ENCODE assay signal across 8 cellular contexts in the genomic region with DNA sequence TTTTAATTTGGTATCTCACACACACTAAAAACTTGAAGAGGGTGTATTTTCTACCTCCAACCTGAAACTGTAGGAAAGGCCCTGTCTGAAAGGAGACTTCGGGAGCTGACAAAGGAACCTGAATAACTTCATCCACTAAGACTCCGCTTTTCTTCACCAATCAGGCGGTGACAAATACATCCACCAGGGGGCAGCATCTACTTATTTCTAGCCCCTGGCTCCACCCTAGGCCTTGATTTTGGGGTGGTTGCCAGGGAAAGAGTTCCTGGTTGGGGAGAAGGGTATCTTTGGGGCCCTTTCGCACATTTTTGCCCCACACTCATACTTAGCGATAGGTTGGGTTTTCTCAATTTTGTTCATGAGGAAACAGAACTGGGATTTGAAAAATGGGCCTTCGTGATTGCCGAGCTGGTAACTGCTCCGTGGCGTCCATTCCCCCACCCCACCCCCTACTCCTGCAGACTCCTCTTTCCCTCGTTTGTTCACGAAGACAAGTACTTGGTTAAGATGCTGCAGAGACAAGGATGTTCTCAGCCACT. TPM values are rescaled to one million over a fixed set of nuclear protein-coding genes. Genes with fewer than 3 reads are reported as not detected.
DNase-seq lines count a peak whose midpoint lies in the region; ATAC-seq, FAIRE-seq and TF ChIP-seq lines count a peak whose summit lies in the region.

No MANE protein-coding gene starts in this region.

- H2AFZ ChIP-seq in SU-DHL-6 (ENCODE audit: low read depth, low read length, severe bottlenecking), result peak overlapping the region; percentile 55
- peak overlapping the region; percentile 73 for H2AFZ ChIP-seq in trophoblast cell (ENCODE audit: insufficient read depth, low read length, poor library complexity)

- H3K4me3 Mint-ChIP-seq in activated naive CD8-positive, alpha-beta T cell treated with anti-CD3 and anti-CD28 coated beads, Interleukin-2, amount 10 ng/mL, durations not matched to agents 7 days and 5 days, result no peak overlapping the region

- POLR2A ChIA-PET in activated naive CD8-positive, alpha-beta T cell treated with anti-CD3 and anti-CD28 coated beads, Interleukin-2, amount 10 ng/mL, durations not matched to agents 7 days and 5 days (lab: Charles Lee), result interaction anchor here (1.3 to 10.6 kb wide), 4 partner anchors 26 to 90 kb away, joined by 3 to 168 read pairs (median 36); a partner anchor contains a TSS

- peak overlapping the region; percentile 18 for H3K27ac Mint-ChIP-seq in activated naive CD8-positive, alpha-beta T cell treated with anti-CD3 and anti-CD28 coated beads, Interleukin-2, amount 10 ng/mL, durations not matched to agents 7 days and 5 days

- H3K79me2 ChIP-seq in SU-DHL-6 (ENCODE audit: insufficient read depth, low read length), result no peaks in the 10 kb centered on the region
- peaks cover 3% of the 10 kb centered on the region for H3K79me2 ChIP-seq in trophoblast cell (ENCODE audit: control insufficient read depth, insufficient read depth, low read length, poor library complexity)

- peaks cover 19% of the 10 kb centered on the region for H3K4me1 Mint-ChIP-seq in activated naive CD8-positive, alpha-beta T cell treated with anti-CD3 and anti-CD28 coated beads, Interleukin-2, amount 10 ng/mL, durations not matched to agents 7 days and 5 days

- H3K27ac ChIP-seq in SU-DHL-6 (ENCODE audit: low read depth, low read length) (no peak overlapping the region), trophoblast cell (ENCODE audit: low read depth, low read length) (no peak overlapping the region), tibial artery (peak overlapping the region; percentile 36 to 59)

- H3K4me3 ChIP-seq in SU-DHL-6 (ENCODE audit: insufficient read depth, low read length, poor library complexity, severe bottlenecking) (no peak overlapping the region), trophoblast cell (ENCODE audit: low read depth, low read length) (no peak overlapping the region), tibial artery (peak overlapping the region in 1 of 2 donors; percentile 17)

- peak; percentile 80 for FAIRE-seq in G401.6 (lab: Jason Lieb, UNC)

- H3K14ac ChIP-seq in trophoblast cell (ENCODE audit: low read length), result peak overlapping the region; percentile 57

- no peaks in the 10 kb centered on the region for H3K9me2 ChIP-seq in SU-DHL-6 (replicated peaks; ENCODE audit: insufficient read depth, low read length)

- H3K36me3 Mint-ChIP-seq in activated naive CD8-positive, alpha-beta T cell treated with anti-CD3 and anti-CD28 coated beads, Interleukin-2, amount 10 ng/mL, durations not matched to agents 7 days and 5 days, result no peaks in the 10 kb centered on the region

- no peaks in the 10 kb centered on the region for H3K9me3 Mint-ChIP-seq in activated naive CD8-positive, alpha-beta T cell treated with anti-CD3 and anti-CD28 coated beads, Interleukin-2, amount 10 ng/mL, durations not matched to agents 7 days and 5 days

- peak overlapping the region; percentile 96 for H4K8ac ChIP-seq in trophoblast cell (ENCODE audit: low read depth, low read length)

- no peak overlapping the region for H3K18ac ChIP-seq in trophoblast cell (ENCODE audit: low read length)

- H3K4me1 ChIP-seq in trophoblast cell (ENCODE audit: control insufficient read depth in 1 of 2, insufficient read depth in 2 of 2, low read length in 2 of 2), result no peaks in the 10 kb centered on the region
- H3K4me1 ChIP-seq in tibial artery, result peaks cover 0 to 22% (median 13%) of the 10 kb centered on the region in 4 donors

- H4K20me1 ChIP-seq in SU-DHL-6 (ENCODE audit: low read depth, low read length), result no peaks in the 10 kb centered on the region

- H4K91ac ChIP-seq in trophoblast cell (ENCODE audit: low read depth, low read length), result peak overlapping the region; percentile 59

- no peak overlapping the region for H3K4ac ChIP-seq in trophoblast cell (ENCODE audit: low read depth, low read length)

- H3K9ac ChIP-seq in SU-DHL-6 (ENCODE audit: low read length), result no peak overlapping the region
- H3K9ac ChIP-seq in trophoblast cell (ENCODE audit: low read length), result no peak overlapping the region

- H3K9me3 ChIP-seq in SU-DHL-6 (ENCODE audit: insufficient read depth, low read length), result no peaks in the 10 kb centered on the region
- no peaks in the 10 kb centered on the region for H3K9me3 ChIP-seq in trophoblast cell (ENCODE audit: insufficient read depth, low read depth, low read length)
- H3K9me3 ChIP-seq in tibial artery, result no peaks in the 10 kb centered on the region

- H3K23ac ChIP-seq in trophoblast cell (ENCODE audit: low read length), result no peak overlapping the region

- peak overlapping the region; percentile 95 for H4K12ac ChIP-seq in trophoblast cell (ENCODE audit: low read depth, low read length)

- H2BK12ac ChIP-seq in trophoblast cell (ENCODE audit: low read length), result peak overlapping the region; percentile 65

- H2AK5ac ChIP-seq in trophoblast cell (ENCODE audit: low read length), result no peak overlapping the region

- H3K36me3 ChIP-seq in SU-DHL-6 (ENCODE audit: low read length), result no peaks in the 10 kb centered on the region
- no peaks in the 10 kb centered on the region for H3K36me3 ChIP-seq in trophoblast cell (ENCODE audit: control insufficient read depth in 1 of 2, insufficient read depth in 2 of 2, low read length in 2 of 2)
- no peaks in the 10 kb centered on the region for H3K36me3 ChIP-seq in tibial artery

- intact Hi-C loops in head of caudate nucleus (cut with DNase I) (loop anchor here (1.0 kb wide), 1 partner anchor 89 kb away; a partner anchor contains a TSS), tibial artery (cut with DNase I; ENCODE audit: low total_unique reads) (loop anchor here (1.0 kb wide), 1 partner anchor 89 kb away; a partner anchor contains a TSS)

- ATAC-seq in activated naive CD8-positive, alpha-beta T cell treated with anti-CD3 and anti-CD28 coated beads, Interleukin-2, amount 10 ng/mL, durations not matched to agents 7 days and 5 days (ENCODE audit: low read depth), result peak; percentile 49
- no peak for ATAC-seq in GM19397 (IDR thresholded peaks at IDR 0.05; ENCODE audit: unreplicated experiment)

- DNase-seq in NCI-H1105 (lab: John Stamatoyannopoulos, UW) (peak; percentile 73), head of caudate nucleus (peak; percentile 72 to 99 (median 95)), trophoblast cell (peak; percentile 74 to 95), tibial artery (peak; percentile 93 to 94)
- DNase-seq in activated naive CD8-positive, alpha-beta T cell treated with anti-CD3 and anti-CD28 coated beads, Interleukin-2, amount 10 ng/mL, durations not matched to agents 7 days and 5 days, result peak; percentile 77

- H3K79me1 ChIP-seq in trophoblast cell (ENCODE audit: low read length), result peaks cover 7% of the 10 kb centered on the region

- H2BK120ac ChIP-seq in trophoblast cell (ENCODE audit: insufficient read depth, low read length, poor library complexity), result peak overlapping the region; percentile 47

- no peak overlapping the region for H2BK5ac ChIP-seq in trophoblast cell (ENCODE audit: low read depth, low read length, poor library complexity)

- H3K27me3 Mint-ChIP-seq in activated naive CD8-positive, alpha-beta T cell treated with anti-CD3 and anti-CD28 coated beads, Interleukin-2, amount 10 ng/mL, durations not matched to agents 7 days and 5 days, result no peaks in the 10 kb centered on the region

- H3K4me2 ChIP-seq in SU-DHL-6 (ENCODE audit: low read depth, low read length, poor library complexity, severe bottlenecking), result no peak overlapping the region
- no peak overlapping the region for H3K4me2 ChIP-seq in trophoblast cell (ENCODE audit: low read length)

- TF ChIP-seq CTCF in SU-DHL-6 (IDR thresholded peaks at IDR 0.05; ENCODE audit: insufficient read depth, low read length, poor library complexity, severe bottlenecking), result peak; percentile 69
- peak; percentile 91 to 99 for TF ChIP-seq CTCF in tibial artery (IDR thresholded peaks at IDR 0.05)

- WGBS in trophoblast cell (ENCODE audit: extremely low coverage, insufficient coverage, insufficient read length), result no CpG with 5 or more reads among the region's 11 CpGs

- H3K27me3 ChIP-seq in SU-DHL-6 (ENCODE audit: low read length) (no peaks in the 10 kb centered on the region), trophoblast cell (ENCODE audit: insufficient read depth, low read length) (no peaks in the 10 kb centered on the region), tibial artery (no peaks in the 10 kb centered on the region)

- no peaks in the 10 kb centered on the region for H3F3A ChIP-seq in SU-DHL-6 (ENCODE audit: insufficient read depth)

RNA-seq across cellular contexts. Expression of a gene that starts 4.8 kb away (rescaled TPM):
- 1 to 10 TPM; 2.2 to 2.4 TPM for total RNA-seq in activated naive CD8-positive, alpha-beta T cell treated with anti-CD3 and anti-CD28 coated beads, Interleukin-2, amount 10 ng/mL, durations not matched to agents 7 days and 5 days
- 11.4 and 12.1 TPM in 2 replicates for polyA plus RNA-seq in trophoblast cell (2013)

Comparison
In these comparisons a context has a peak if more than half of its experiments do, and no peak if none do; other contexts are left out.
1. H3K27ac ChIP-seq: peak in tibial artery (2 of 2); none in SU-DHL-6 (single experiment) and trophoblast cell (single experiment).
2. Peak in every context shown above with its lines, with median percentiles within 50 percentile points of each other: DNase-seq.